In genomic region chrX:140057001-140057411, GRCh38 we compare ENCODE assay signal across 8 cellular contexts.
DNase-seq lines count a peak whose midpoint lies in the region; ATAC-seq and TF ChIP-seq lines count a peak whose summit lies in the region.

No MANE protein-coding gene starts in this region.

- H3K27ac ChIP-seq in left lung: no peak overlapping the region

- no peaks in the 10 kb centered on the region for H3K27me3 ChIP-seq in left lung

- DNase-seq in ACHN: peak; percentile 57
- peak; percentile 67 to 70 for DNase-seq in NCI-H1930 (lab: John Stamatoyannopoulos, UW)
- DNase-seq in WTC11 (ENCODE audit: low spot score): peak; percentile 79
- peak; percentile 9 to 22 for DNase-seq in central memory CD8-positive, alpha-beta T cell (ENCODE audit: low spot score in 2 of 2)
- peak; percentile 57 to 62 for DNase-seq in left lung
- peak; percentile 43 to 54 for DNase-seq in stimulated activated CD4-positive, alpha-beta T cell treated with anti-CD3 and anti-CD28 coated beads, Interleukin-4, amount 100 ng/mL, for 48 hours (ENCODE audit: low read depth in 2 of 2)

- no peaks in the 10 kb centered on the region for H3K4me1 ChIP-seq in left lung

- no peaks in the 10 kb centered on the region for H3K9me3 Mint-ChIP-seq in WTC11
- H3K9me3 Mint-ChIP-seq in central memory CD8-positive, alpha-beta T cell: no peaks in the 10 kb centered on the region

- H3K4me1 Mint-ChIP-seq in WTC11: peaks cover 38% of the 10 kb centered on the region
- peaks cover 5% of the 10 kb centered on the region for H3K4me1 Mint-ChIP-seq in central memory CD8-positive, alpha-beta T cell

- CTCF ChIA-PET in WTC11 (lab: Charles Lee): interaction anchor here (0.5 to 2.0 kb wide), 19 partner anchors 9 to 451 kb away, joined by 3 to 29 read pairs (median 3); partner anchors contain the start of gene SOX3

- no peak overlapping the region for H3K4me3 Mint-ChIP-seq in WTC11
- no peak overlapping the region for H3K4me3 Mint-ChIP-seq in central memory CD8-positive, alpha-beta T cell

- ATAC-seq in GM18502 (IDR thresholded peaks at IDR 0.05; ENCODE audit: poor library complexity, unreplicated experiment): peak; percentile 99
- ATAC-seq in HG02938 (IDR thresholded peaks at IDR 0.05; ENCODE audit: unreplicated experiment): peak; percentile 92
- peak; percentile 96 for ATAC-seq in WTC11
- no peak for ATAC-seq in central memory CD8-positive, alpha-beta T cell (replicated peaks; ENCODE audit: extremely low read depth, poor library complexity, severe bottlenecking)
- ATAC-seq in left lung: peak; percentile 97

- TF ChIP-seq CTCF in WTC11 (IDR thresholded peaks at IDR 0.05) (peak; percentile 77), left lung (IDR thresholded peaks at IDR 0.05) (peak; percentile 60 to 75)

- no peaks in the 10 kb centered on the region for H3K36me3 Mint-ChIP-seq in WTC11
- no peaks in the 10 kb centered on the region for H3K36me3 Mint-ChIP-seq in central memory CD8-positive, alpha-beta T cell (ENCODE audit: insufficient read depth)

- no peaks in the 10 kb centered on the region for H3K9me3 ChIP-seq in left lung

- no peak overlapping the region for H3K27ac Mint-ChIP-seq in WTC11
- H3K27ac Mint-ChIP-seq in central memory CD8-positive, alpha-beta T cell (ENCODE audit: low read depth): no peak overlapping the region

- H3K4me3 ChIP-seq in left lung: no peak overlapping the region

- H3K36me3 ChIP-seq in left lung: no peaks in the 10 kb centered on the region

- intact Hi-C loops in left lung (cut with DNase I): no loop called here

- peaks cover 4% of the 10 kb centered on the region for H3K27me3 Mint-ChIP-seq in WTC11 (ENCODE audit: low read depth)
- H3K27me3 Mint-ChIP-seq in central memory CD8-positive, alpha-beta T cell: no peaks in the 10 kb centered on the region

- in situ Hi-C loops in ACHN (cut with HindIII; ENCODE audit: low pct_ligation_motif_present, low pct_unique_long_range_greater_than_20kb, low sequenced_read_pairs): no loop called here

- POLR2A ChIA-PET in WTC11 (lab: Charles Lee): no interaction called here

TF ChIP-seq in WTC11, 78 proteins besides CTCF, POLR2A, EP300 and RAD21:
- TF ChIP-seq SMAD4 (CRISPR knock-in tag; IDR thresholded peaks at IDR 0.05) (no peak), IRF2 (CRISPR knock-in tag; IDR thresholded peaks at IDR 0.05; ENCODE audit: borderline replicate concordance, low read depth) (no peak), MXD4 (CRISPR knock-in tag; IDR thresholded peaks at IDR 0.05; ENCODE audit: borderline replicate concordance) (no peak), ATF1 (CRISPR knock-in tag; IDR thresholded peaks at IDR 0.05) (no peak), NFE2L1 (CRISPR knock-in tag; IDR thresholded peaks at IDR 0.05) (no peak), GTF2I (CRISPR knock-in tag; conservative IDR thresholded peaks at IDR 0.05) (no peak)
- TF ChIP-seq, protein P1, sequence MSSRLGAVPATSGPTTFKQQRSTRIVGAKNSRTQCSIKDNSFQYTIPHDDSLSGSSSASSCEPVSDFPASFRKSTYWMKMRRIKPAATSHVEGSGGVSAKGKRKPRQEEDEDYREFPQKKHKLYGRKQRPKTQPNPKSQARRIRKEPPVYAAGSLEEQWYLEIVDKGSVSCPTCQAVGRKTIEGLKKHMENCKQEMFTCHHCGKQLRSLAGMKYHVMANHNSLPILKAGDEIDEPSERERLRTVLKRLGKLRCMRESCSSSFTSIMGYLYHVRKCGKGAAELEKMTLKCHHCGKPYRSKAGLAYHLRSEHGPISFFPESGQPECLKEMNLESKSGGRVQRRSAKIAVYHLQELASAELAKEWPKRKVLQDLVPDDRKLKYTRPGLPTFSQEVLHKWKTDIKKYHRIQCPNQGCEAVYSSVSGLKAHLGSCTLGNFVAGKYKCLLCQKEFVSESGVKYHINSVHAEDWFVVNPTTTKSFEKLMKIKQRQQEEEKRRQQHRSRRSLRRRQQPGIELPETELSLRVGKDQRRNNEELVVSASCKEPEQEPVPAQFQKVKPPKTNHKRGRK (CRISPR knock-in tag; IDR thresholded peaks at IDR 0.05; ENCODE audit: borderline replicate concordance): no peak
- TF ChIP-seq, protein P2, sequence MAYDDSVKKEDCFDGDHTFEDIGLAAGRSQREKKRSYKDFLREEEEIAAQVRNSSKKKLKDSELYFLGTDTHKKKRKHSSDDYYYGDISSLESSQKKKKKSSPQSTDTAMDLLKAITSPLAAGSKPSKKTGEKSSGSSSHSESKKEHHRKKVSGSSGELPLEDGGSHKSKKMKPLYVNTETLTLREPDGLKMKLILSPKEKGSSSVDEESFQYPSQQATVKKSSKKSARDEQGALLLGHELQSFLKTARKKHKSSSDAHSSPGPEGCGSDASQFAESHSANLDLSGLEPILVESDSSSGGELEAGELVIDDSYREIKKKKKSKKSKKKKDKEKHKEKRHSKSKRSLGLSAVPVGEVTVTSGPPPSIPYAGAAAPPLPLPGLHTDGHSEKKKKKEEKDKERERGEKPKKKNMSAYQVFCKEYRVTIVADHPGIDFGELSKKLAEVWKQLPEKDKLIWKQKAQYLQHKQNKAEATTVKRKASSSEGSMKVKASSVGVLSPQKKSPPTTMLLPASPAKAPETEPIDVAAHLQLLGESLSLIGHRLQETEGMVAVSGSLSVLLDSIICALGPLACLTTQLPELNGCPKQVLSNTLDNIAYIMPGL (CRISPR knock-in tag; IDR thresholded peaks at IDR 0.05): no peak

Comparison
In these comparisons a context has a peak if more than half of its experiments do, and no peak if none do; other contexts are left out.
1. DNase-seq: peak in every context shown above with its lines; median percentile 79 in WTC11; 68 in NCI-H1930; 60 in left lung; 57 in ACHN; 48 in stimulated activated CD4-positive, alpha-beta T cell treated with anti-CD3 and anti-CD28 coated beads, Interleukin-4, amount 100 ng/mL, for 48 hours; 16 in central memory CD8-positive, alpha-beta T cell.